ENCODE assay signal across 8 cellular contexts in the genomic region with DNA sequence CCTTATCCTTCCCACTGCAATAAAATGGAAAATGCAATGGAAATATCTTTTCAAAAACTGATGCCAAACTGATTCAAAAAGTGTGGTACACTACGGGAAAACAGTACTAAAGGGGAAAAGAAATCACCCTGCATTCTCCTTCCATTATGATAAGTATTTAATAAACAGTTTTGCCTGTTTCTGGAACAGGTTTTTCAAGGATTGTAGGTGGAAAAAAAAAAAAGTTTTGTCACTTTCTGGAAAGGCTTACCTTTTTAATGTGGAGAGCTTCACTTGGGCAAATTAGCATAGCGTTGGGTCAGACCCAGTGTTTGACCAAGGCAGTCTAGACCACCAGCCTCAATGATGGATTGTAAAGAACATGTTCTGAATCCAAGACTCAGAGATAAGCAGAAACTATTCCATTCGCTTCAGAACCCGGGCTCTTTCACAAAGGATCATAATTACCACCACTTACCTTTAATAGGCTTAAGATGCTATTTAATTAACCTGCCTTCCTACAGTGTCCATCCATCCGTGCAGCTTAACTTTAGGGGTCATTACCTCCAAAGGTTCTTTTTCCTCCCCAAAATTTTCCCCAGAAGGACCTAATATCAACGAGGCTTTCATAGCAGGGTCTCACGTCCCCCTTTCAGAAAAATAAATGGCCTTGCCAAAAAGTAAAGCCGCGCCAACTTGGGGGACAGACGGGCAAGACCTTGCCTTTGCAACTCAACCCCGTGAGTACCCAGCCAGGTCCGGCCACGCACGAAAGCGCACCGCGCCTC. TPM values are rescaled to one million over a fixed set of nuclear protein-coding genes. Genes with fewer than 3 reads are reported as not detected.
A peak's percentile ranks its signal among the peaks of the same experiment; 100 is the strongest.
DNase-seq lines count a peak whose midpoint lies in the region; TF ChIP-seq lines count a peak whose summit lies in the region.

No MANE protein-coding gene starts in this region.

- no peaks in the 10 kb centered on the region for H3K9me3 ChIP-seq in HUES64 (ENCODE audit: insufficient read depth, low read depth, low read length)
- no peaks in the 10 kb centered on the region for H3K9me3 ChIP-seq in breast epithelium
- no peaks in the 10 kb centered on the region for H3K9me3 ChIP-seq in muscle layer of duodenum (ENCODE audit: control insufficient read depth in 1 of 2, low read length in 2 of 2)

- no peak for TF ChIP-seq CTCF in AG10803 (conservative IDR thresholded peaks at IDR 0.05; ENCODE audit: low read length)
- TF ChIP-seq CTCF in breast epithelium (IDR thresholded peaks at IDR 0.05) = no peak

- no peak for TF ChIP-seq POLR2A in breast epithelium (IDR thresholded peaks at IDR 0.05)

- H3K4me3 ChIP-seq in AG10803 (ENCODE audit: low read length) = peak overlapping the region; percentile 90
- peak overlapping the region; percentile 86 for H3K4me3 ChIP-seq in HUES64 (ENCODE audit: low read length)
- peak overlapping the region; percentile 94 to 98 (median 95) for H3K4me3 ChIP-seq in breast epithelium
- H3K4me3 ChIP-seq in muscle layer of duodenum (ENCODE audit: low read depth in 1 of 2, low read length in 2 of 2) = peak overlapping the region; percentile 78 to 96

- H3K36me3 ChIP-seq in HUES64 (ENCODE audit: insufficient read depth, low read length) (peaks cover 3% of the 10 kb centered on the region; the same call in 1 of the 2 replicates), breast epithelium (no peaks in the 10 kb centered on the region), muscle layer of duodenum (ENCODE audit: control insufficient read depth in 1 of 2, insufficient read depth in 2 of 2, low read length in 2 of 2) (no peaks in the 10 kb centered on the region)

- H3K9ac ChIP-seq in HUES64 (ENCODE audit: low read depth, low read length) = peak overlapping the region; percentile 90

- whole genome bisulfite sequencing in HUES64 = 5% methylated on average over 17 of the region's 17 CpGs

- intact Hi-C loops in breast epithelium (cut with DNase I; ENCODE audit: low total_unique reads) (no loop called here), posterior vena cava (cut with DNase I) (no loop called here)

- DNase-seq in AG10803 (ENCODE audit: low read depth) (no peak), breast epithelium (ENCODE audit: low spot score in 2 of 2) (no peak), DMS153 (lab: John Stamatoyannopoulos, UW) (no peak), Ammon's horn (ENCODE audit: low spot score) (no peak), posterior vena cava (ENCODE audit: low spot score) (no peak)
- no peak for DNase-seq in stimulated activated CD4-positive, alpha-beta T cell treated with anti-CD3 and anti-CD28 coated beads, Interleukin-4, amount 100 ng/mL, for 1 hour

- peak overlapping the region; percentile 88 for H3K27ac ChIP-seq in HUES64 (ENCODE audit: low read depth, low read length)
- peak overlapping the region; percentile 89 to 91 for H3K27ac ChIP-seq in breast epithelium
- no peak overlapping the region for H3K27ac ChIP-seq in muscle layer of duodenum (ENCODE audit: low read length)

- H3K4me1 ChIP-seq in HUES64 (ENCODE audit: insufficient read depth, low read length) (peaks cover 17% of the 10 kb centered on the region), breast epithelium (no peaks in the 10 kb centered on the region), muscle layer of duodenum (ENCODE audit: control insufficient read depth in 1 of 2, insufficient read depth in 2 of 2, low read length in 2 of 2) (peaks cover 0 to 13% of the 10 kb centered on the region in 2 donors)

- H3K27me3 ChIP-seq in HUES64 (ENCODE audit: insufficient read depth, low read length) (no peaks in the 10 kb centered on the region), breast epithelium (no peaks in the 10 kb centered on the region), muscle layer of duodenum (ENCODE audit: low read depth, low read length) (no peaks in the 10 kb centered on the region)

RNA-seq across cellular contexts. Expression of gene DCBLD2, which starts 1.0 kb away (rescaled TPM):
- polyA plus RNA-seq in HUES64 (2013, experiment 1 of 2) = 34.5 TPM
- 37.0 TPM for polyA plus RNA-seq in HUES64 (2013, experiment 2 of 2)
- total RNA-seq in breast epithelium (10 to 100 TPM; 27.2 to 46.7 (median 29.6) TPM), posterior vena cava (10 to 100 TPM; 27.9 to 28.8 TPM)
